In the genomic region with DNA sequence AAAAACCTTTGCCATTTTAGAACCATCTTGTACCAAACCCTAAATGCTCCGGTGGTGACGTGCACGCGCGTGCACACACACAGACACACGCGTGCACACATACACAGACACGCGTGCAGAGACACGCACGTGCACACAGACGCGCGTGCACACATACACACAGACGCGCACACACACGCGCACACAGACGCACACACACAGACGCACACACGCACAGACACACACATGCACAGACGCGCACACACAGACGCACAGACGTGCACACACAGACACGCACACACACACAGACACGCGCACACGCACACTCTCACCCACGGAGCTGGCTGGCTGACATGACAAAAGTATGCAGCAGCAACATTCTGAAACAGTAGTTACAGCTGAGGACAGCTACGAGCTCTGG, we compare ENCODE assay signal across 26 cellular contexts. TPM values are rescaled to one million over a fixed set of nuclear protein-coding genes. Genes with fewer than 3 reads are reported as not detected.
DNase-seq lines count a peak whose midpoint lies in the region; ATAC-seq, FAIRE-seq and TF ChIP-seq lines count a peak whose summit lies in the region.
"Had no signal": no experiment of that assay in that cellular context is flagged by ENCODE, and none has a peak within 500 bp of the region (broad histone marks: within the 10 kb centered on the region; RNA-seq: fewer than 3 reads in every experiment).

No MANE protein-coding gene starts in this region.

- TF ChIP-seq CTCF in GM23338 (conservative IDR thresholded peaks at IDR 0.05; ENCODE audit: low read depth in 2 of 2) (no peak), K562 (IDR thresholded peaks at IDR 0.05 in 2 of 3, conservative IDR thresholded peaks at IDR 0.05 in 1 of 3; ENCODE audit: insufficient read depth in 2 of 3, low read depth in 1 of 3, low read length in 3 of 3) (no peak), sigmoid colon (IDR thresholded peaks at IDR 0.05) (no peak)

- in situ Hi-C loops in K562 (cut with MboI), result no loop called here

- no peaks in the 10 kb centered on the region for H3K9me3 Mint-ChIP-seq in GM23338
- H3K9me3 Mint-ChIP-seq in activated naive CD4-positive, alpha-beta T cell treated with anti-CD3 and anti-CD28 coated beads for 36 hours, result no peaks in the 10 kb centered on the region
- H3K9me3 Mint-ChIP-seq in activated naive CD8-positive, alpha-beta T cell treated with anti-CD3 and anti-CD28 coated beads, Interleukin-2, amount 50 U/mL, for 24 hours, result no peaks in the 10 kb centered on the region
- H3K9me3 Mint-ChIP-seq: activated CD8-positive, alpha-beta T cell treated with anti-CD3 and anti-CD28 coated beads for 36 hours; activated naive CD8-positive, alpha-beta T cell treated with anti-CD3 and anti-CD28 coated beads for 36 hours; central memory CD8-positive, alpha-beta T cell; naive thymus-derived CD8-positive, alpha-beta T cell; T-cell had no signal

- H3K18ac ChIP-seq in mesenchymal stem cell (ENCODE audit: low read depth in 1 of 2, low read length in 2 of 2), result peak overlapping the region; percentile 16 to 77

- peak overlapping the region; percentile 1 for H2BK15ac ChIP-seq in mesenchymal stem cell (ENCODE audit: low read depth, poor library complexity, severe bottlenecking)

- H3K79me2 ChIP-seq in GM23338 (replicated peaks; ENCODE audit: insufficient read depth), result no peaks in the 10 kb centered on the region
- H3K79me2 ChIP-seq in K562 (ENCODE audit: control insufficient read depth, insufficient read depth, low read length), result no peaks in the 10 kb centered on the region

- H3K27ac Mint-ChIP-seq in GM23338, result peak overlapping the region; percentile 73
- H3K27ac Mint-ChIP-seq in activated naive CD4-positive, alpha-beta T cell treated with anti-CD3 and anti-CD28 coated beads for 36 hours, result no peak overlapping the region
- H3K27ac Mint-ChIP-seq in activated naive CD8-positive, alpha-beta T cell treated with anti-CD3 and anti-CD28 coated beads, Interleukin-2, amount 50 U/mL, for 24 hours, result no peak overlapping the region
- H3K27ac Mint-ChIP-seq: activated CD8-positive, alpha-beta T cell treated with anti-CD3 and anti-CD28 coated beads for 36 hours; activated naive CD8-positive, alpha-beta T cell treated with anti-CD3 and anti-CD28 coated beads for 36 hours; T-cell had no signal

- no peaks in the 10 kb centered on the region for H3K9me2 ChIP-seq in GM23338 (ENCODE audit: insufficient read depth)

- peaks cover 34% of the 10 kb centered on the region for H3K79me1 ChIP-seq in mesenchymal stem cell (replicated peaks; ENCODE audit: low read length, poor library complexity, severe bottlenecking)

- H3K36me3 ChIP-seq in GM23338 (ENCODE audit: insufficient read depth) (no peaks in the 10 kb centered on the region), K562 (ENCODE audit: control insufficient read depth, insufficient read depth, low read length) (peaks cover 34% of the 10 kb centered on the region; the same call in 1 of the 3 replicates), mesenchymal stem cell (ENCODE audit: control insufficient read depth in 1 of 2, insufficient read depth in 2 of 2, low read depth in 1 of 2, low read length in 2 of 2) (peaks cover 3 to 68% of the 10 kb centered on the region in 2 experiments), sigmoid colon (peaks cover 4 to 23% (median 11%) of the 10 kb centered on the region in 4 donors)

- peak overlapping the region in 1 of 2 experiments; percentile 23 for H2BK12ac ChIP-seq in mesenchymal stem cell (ENCODE audit: low read length in 2 of 2)

- H3K27ac ChIP-seq in GM23338 (ENCODE audit: low read depth) (no peak overlapping the region), K562 (ENCODE audit: extremely low read depth, low read depth, low read length) (no peak overlapping the region), mesenchymal stem cell (ENCODE audit: low read length, poor library complexity, severe bottlenecking) (no peak overlapping the region), sigmoid colon (peak overlapping the region; percentile 46 to 85 (median 74))
- H3K27ac ChIP-seq: BLaER1 treated with 17β-estradiol and CSF1 and Interleukin-3, amounts not matched to agents 10 nM and 100 nM; epithelial cell of prostate had no signal

- CTCF ChIA-PET in K562 (lab: Yijun Ruan, JAX; ENCODE audit: low intra/inter-chr PET ratio), result no interaction called here
- CTCF ChIA-PET in activated naive CD4-positive, alpha-beta T cell treated with anti-CD3 and anti-CD28 coated beads for 36 hours (lab: Charles Lee), result no interaction called here

- H3K27me3 ChIP-seq in GM23338 (ENCODE audit: insufficient read depth), result no peaks in the 10 kb centered on the region
- H3K27me3 ChIP-seq in K562 (ENCODE audit: control insufficient read depth in 2 of 2, insufficient read depth in 2 of 2, low read length in 2 of 2), result no peaks in the 10 kb centered on the region
- no peaks in the 10 kb centered on the region for H3K27me3 ChIP-seq in mesenchymal stem cell (ENCODE audit: control insufficient read depth in 1 of 2, insufficient read depth in 1 of 2, low read length in 2 of 2)
- no peaks in the 10 kb centered on the region for H3K27me3 ChIP-seq in sigmoid colon
- H3K27me3 ChIP-seq: BLaER1 treated with 17β-estradiol and CSF1 and Interleukin-3, amounts not matched to agents 10 nM and 100 nM; MG63 had no signal

- intact Hi-C loops in K562 (cut with micrococcal nuclease), result no loop called here
- intact Hi-C loops in sigmoid colon (cut with DNase I), result no loop called here
- intact Hi-C loops in activated naive CD4-positive, alpha-beta T cell treated with anti-CD3 and anti-CD28 coated beads for 36 hours (cut with micrococcal nuclease), result no loop called here

- TF ChIP-seq RAD21 in K562 (CRISPR knock-in tag; conservative IDR thresholded peaks at IDR 0.05 in 1 of 2, IDR thresholded peaks at IDR 0.05 in 1 of 2), result no peak

- H3K4me3 ChIP-seq in GM23338 (no peak overlapping the region), K562 (no peak overlapping the region), mesenchymal stem cell (ENCODE audit: insufficient read depth in 1 of 2, low read depth in 1 of 2, low read length in 2 of 2) (no peak overlapping the region), sigmoid colon (no peak overlapping the region)
- H3K4me3 ChIP-seq: BLaER1 treated with 17β-estradiol and CSF1 and Interleukin-3, amounts not matched to agents 10 nM and 100 nM; MG63 had no signal

- H2BK120ac ChIP-seq in mesenchymal stem cell (ENCODE audit: low read depth, low read length), result no peak overlapping the region

- peak overlapping the region; percentile 94 for H4K91ac ChIP-seq in mesenchymal stem cell (ENCODE audit: low read length)

- H3K27me3 Mint-ChIP-seq in GM23338 (ENCODE audit: insufficient read depth, low read depth, poor library complexity), result peaks cover 21% of the 10 kb centered on the region
- no peaks in the 10 kb centered on the region for H3K27me3 Mint-ChIP-seq in activated naive CD4-positive, alpha-beta T cell treated with anti-CD3 and anti-CD28 coated beads for 36 hours (ENCODE audit: low read depth)
- H3K27me3 Mint-ChIP-seq in activated naive CD8-positive, alpha-beta T cell treated with anti-CD3 and anti-CD28 coated beads, Interleukin-2, amount 50 U/mL, for 24 hours, result no peaks in the 10 kb centered on the region
- H3K27me3 Mint-ChIP-seq: activated CD8-positive, alpha-beta T cell treated with anti-CD3 and anti-CD28 coated beads for 36 hours; activated naive CD8-positive, alpha-beta T cell treated with anti-CD3 and anti-CD28 coated beads for 36 hours; central memory CD8-positive, alpha-beta T cell; naive thymus-derived CD8-positive, alpha-beta T cell; T-cell had no signal

- H4K8ac ChIP-seq in mesenchymal stem cell (ENCODE audit: low read length), result peak overlapping the region; percentile 86

- peaks cover 58% of the 10 kb centered on the region for H3K4me1 Mint-ChIP-seq in GM23338
- H3K4me1 Mint-ChIP-seq in activated naive CD4-positive, alpha-beta T cell treated with anti-CD3 and anti-CD28 coated beads for 36 hours (ENCODE audit: low read depth), result no peaks in the 10 kb centered on the region
- no peaks in the 10 kb centered on the region for H3K4me1 Mint-ChIP-seq in activated naive CD8-positive, alpha-beta T cell treated with anti-CD3 and anti-CD28 coated beads, Interleukin-2, amount 50 U/mL, for 24 hours
- H3K4me1 Mint-ChIP-seq: activated naive CD8-positive, alpha-beta T cell treated with anti-CD3 and anti-CD28 coated beads for 36 hours; T-cell had no signal

- H2AK5ac ChIP-seq in mesenchymal stem cell (ENCODE audit: low read length, severe bottlenecking), result no peak overlapping the region

- peak overlapping the region in 1 of 2 experiments; percentile 39 for H3K14ac ChIP-seq in mesenchymal stem cell (ENCODE audit: low read length in 2 of 2)

- H3K9me3 ChIP-seq in K562 (replicated peaks; ENCODE audit: control insufficient read depth, insufficient read depth, low read depth, low read length) (no peaks in the 10 kb centered on the region), mesenchymal stem cell (ENCODE audit: control insufficient read depth, low read length) (no peaks in the 10 kb centered on the region), sigmoid colon (no peaks in the 10 kb centered on the region)
- H3K9me3 ChIP-seq: BLaER1 treated with 17β-estradiol and CSF1 and Interleukin-3, amounts not matched to agents 10 nM and 100 nM; MG63 had no signal

- ATAC-seq in GM23338 (no peak), K562 (no peak), GM21825 (IDR thresholded peaks at IDR 0.05; ENCODE audit: unreplicated experiment) (no peak)
- ATAC-seq in activated naive CD8-positive, alpha-beta T cell treated with anti-CD3 and anti-CD28 coated beads, Interleukin-2, amount 50 U/mL, for 24 hours, result no peak
- ATAC-seq: activated CD8-positive, alpha-beta T cell treated with anti-CD3 and anti-CD28 coated beads for 36 hours; naive thymus-derived CD8-positive, alpha-beta T cell; Panc1; T-cell had no signal

- TF ChIP-seq POLR2A in K562 (conservative IDR thresholded peaks at IDR 0.05) (no peak), sigmoid colon (IDR thresholded peaks at IDR 0.05) (no peak)

- no peak overlapping the region for H2BK5ac ChIP-seq in mesenchymal stem cell (ENCODE audit: low read depth, low read length, poor library complexity, severe bottlenecking)

- H3K4me3 Mint-ChIP-seq in GM23338, result no peak overlapping the region
- H3K4me3 Mint-ChIP-seq in activated naive CD4-positive, alpha-beta T cell treated with anti-CD3 and anti-CD28 coated beads for 36 hours, result no peak overlapping the region
- no peak overlapping the region for H3K4me3 Mint-ChIP-seq in activated naive CD8-positive, alpha-beta T cell treated with anti-CD3 and anti-CD28 coated beads, Interleukin-2, amount 50 U/mL, for 24 hours
- H3K4me3 Mint-ChIP-seq: activated CD8-positive, alpha-beta T cell treated with anti-CD3 and anti-CD28 coated beads for 36 hours; activated naive CD8-positive, alpha-beta T cell treated with anti-CD3 and anti-CD28 coated beads for 36 hours; central memory CD8-positive, alpha-beta T cell; naive thymus-derived CD8-positive, alpha-beta T cell; T-cell had no signal

- H3K4me2 ChIP-seq in GM23338, result no peak overlapping the region
- no peak overlapping the region for H3K4me2 ChIP-seq in K562 (ENCODE audit: insufficient read depth, low read length)
- H3K4me2 ChIP-seq in mesenchymal stem cell (ENCODE audit: low read length, poor library complexity, severe bottlenecking), result no peak overlapping the region
- H3K4me2 ChIP-seq: BLaER1 treated with 17β-estradiol and CSF1 and Interleukin-3, amounts not matched to agents 10 nM and 100 nM had no signal

- H4K20me1 ChIP-seq in GM23338 (replicated peaks; ENCODE audit: insufficient read depth) (no peaks in the 10 kb centered on the region), K562 (replicated peaks; ENCODE audit: control insufficient read depth, insufficient read depth, low read length) (no peaks in the 10 kb centered on the region; the same call in 1 of the 2 replicates)

- H3K23ac ChIP-seq in mesenchymal stem cell (ENCODE audit: low read length in 2 of 2), result no peak overlapping the region

- no peak overlapping the region for H2AFZ ChIP-seq in GM23338
- no peak overlapping the region for H2AFZ ChIP-seq in K562 (ENCODE audit: low read depth, low read length)
- no peak overlapping the region for H2AFZ ChIP-seq in mesenchymal stem cell (ENCODE audit: low read depth, low read length)

- H3K4me1 ChIP-seq in GM23338 (ENCODE audit: insufficient read depth) (peaks cover 21% of the 10 kb centered on the region), K562 (replicated peaks in 1 of 2; ENCODE audit: control insufficient read depth in 2 of 2, insufficient read depth in 2 of 2, low read length in 2 of 2) (peaks cover 7 to 67% of the 10 kb centered on the region in 2 experiments), mesenchymal stem cell (ENCODE audit: control insufficient read depth, insufficient read depth, low read depth, low read length) (peaks cover 57% of the 10 kb centered on the region), sigmoid colon (peaks cover 0 to 64% (median 56%) of the 10 kb centered on the region in 4 donors)

- no peak for DNase-seq in GM23338 (ENCODE audit: low spot score)
- DNase-seq in K562 (ENCODE audit: extremely low read depth in 1 of 4, low spot score in 3 of 4), result no peak
- DNase-seq in mesenchymal stem cell, result peak; percentile 51
- no peak for DNase-seq in sigmoid colon
- DNase-seq in NCI-H2081 treated with DMSO at 0.1 percent for 48 hours (lab: John Stamatoyannopoulos, UW), result no peak
- no peak for DNase-seq in activated naive CD4-positive, alpha-beta T cell treated with anti-CD3 and anti-CD28 coated beads for 36 hours
- DNase-seq in activated naive CD8-positive, alpha-beta T cell treated with anti-CD3 and anti-CD28 coated beads, Interleukin-2, amount 50 U/mL, for 24 hours, result no peak
- DNase-seq: activated CD4-positive, CD25-positive, alpha-beta regulatory T cell treated with anti-CD3 and anti-CD28 coated beads, Interleukin-2, amount 50 U/mL, for 72 hours; activated CD8-positive, alpha-beta T cell treated with anti-CD3 and anti-CD28 coated beads for 36 hours; activated naive CD8-positive, alpha-beta T cell treated with anti-CD3 and anti-CD28 coated beads for 36 hours; DMS79 treated with DMSO at 0.1 percent for 48 hours; mesendoderm; MG63; naive thymus-derived CD8-positive, alpha-beta T cell; NCI-H1417 treated with DMSO at 0.1 percent for 48 hours; NCI-H510A treated with DMSO at 0.1 percent for 48 hours; NK-92 treated with Interleukin-12 subunit alpha and Interleukin-12 subunit beta, amount 100 ng/mL, for 24 hours; T-cell had no signal

- no peak for TF ChIP-seq EP300 in K562 (IDR thresholded peaks at IDR 0.05; ENCODE audit: low read length)
- no peak for TF ChIP-seq EP300 in sigmoid colon (IDR thresholded peaks at IDR 0.05)

- WGBS in K562 (ENCODE audit: insufficient coverage, low coverage, missing lambda C conversion rate), result 93% methylated on average over 26 of the region's 31 CpGs
- WGBS in mesenchymal stem cell, result 88% methylated on average over 31 of the region's 31 CpGs
- 85 to 91% methylated on average over 31 of the region's 31 CpGs for WGBS in sigmoid colon, 2 donors

- H3F3A ChIP-seq in GM23338 (replicated peaks; ENCODE audit: low read depth), result peaks cover 17% of the 10 kb centered on the region; the same call in 1 of the 2 replicates

- FAIRE-seq in K562 (lab: Jason Lieb, UNC), result no peak
- FAIRE-seq: astrocyte, TTC549, urothelium cell line had no signal

- H3K9ac ChIP-seq in K562 (ENCODE audit: insufficient read depth in 1 of 2, low read depth in 2 of 2, low read length in 2 of 2) (no peak overlapping the region; a peak in 1 of 4 replicates), mesenchymal stem cell (ENCODE audit: low read length) (no peak overlapping the region)
- H3K9ac ChIP-seq: BLaER1 treated with 17β-estradiol and CSF1 and Interleukin-3, amounts not matched to agents 10 nM and 100 nM had no signal

- H3K36me3 Mint-ChIP-seq in GM23338 (ENCODE audit: low read depth), result no peaks in the 10 kb centered on the region
- no peaks in the 10 kb centered on the region for H3K36me3 Mint-ChIP-seq in activated naive CD4-positive, alpha-beta T cell treated with anti-CD3 and anti-CD28 coated beads for 36 hours (ENCODE audit: low read depth)
- no peaks in the 10 kb centered on the region for H3K36me3 Mint-ChIP-seq in activated naive CD8-positive, alpha-beta T cell treated with anti-CD3 and anti-CD28 coated beads, Interleukin-2, amount 50 U/mL, for 24 hours (ENCODE audit: low read depth)
- H3K36me3 Mint-ChIP-seq: activated naive CD8-positive, alpha-beta T cell treated with anti-CD3 and anti-CD28 coated beads for 36 hours had no signal

- POLR2A ChIA-PET in K562 (lab: Yijun Ruan, JAX), result interaction anchor here (1.4 kb wide), 1 partner anchor 9 kb away, joined by 6 read pairs; no protein-coding TSS in a partner anchor

- BruUV-seq in K562 (replicated peaks; lab: Mats Ljungman, UMichigan), result no TSS peak

- peaks cover 18% of the 10 kb centered on the region for H3K9me1 ChIP-seq in K562 (ENCODE audit: control insufficient read depth, insufficient read depth, low read length)

- H3K4ac ChIP-seq in mesenchymal stem cell (ENCODE audit: low read depth in 1 of 2, low read length in 2 of 2), result peak overlapping the region in 1 of 2 experiments; percentile 12

RNA-seq across cellular contexts. Expression of gene UBAC1, which starts 46.1 kb away (rescaled TPM):
- total RNA-seq in GM23338 (2014; rRNA removed; shearing (Covaris generic)), result 86.6 and 95.7 TPM in 2 replicates
- polyA plus RNA-seq in GM23338 (2016; fragmentation: Nextera tagmentation; extraction: Ambion mirVana) (63.2 and 71.6 TPM in 2 replicates), K562 (2011; rRNA removed) (385 and 395 TPM in 2 replicates), K562 (2014; fragmentation: Illumina TruSeq; extraction: Trizol) (219 and 228 TPM in 2 replicates), K562 (2014; fragmentation: Nextera tagmentation; extraction: Ambion mirVana) (100 to 1,000 TPM in 1 of 2 experiments, 10 to 100 TPM in 1; 94.0 to 117 TPM), K562 (2014; rRNA removed) (381 and 405 TPM in 2 replicates), sigmoid colon (10 to 100 TPM; 60.8 to 76.3 (median 71.8) TPM)
- total RNA-seq in K562 (2011; cell fraction: chromatin; rRNA removed; ENCODE audit: low replicate concordance), result 536 and 854 TPM in 2 replicates
- total RNA-seq in K562 (2011; cell fraction: nucleolus; rRNA removed), result 552 and 553 TPM in 2 replicates
- 447 and 492 TPM in 2 replicates for total RNA-seq in K562 (2011; cell fraction: nucleoplasm; rRNA removed)
- total RNA-seq in K562 (2014; rRNA removed) (399 and 504 TPM in 2 replicates), K562 (2014; rRNA removed; fragmentation: Illumina TruSeq; extraction: Trizol) (138 and 145 TPM in 2 replicates), K562 (2015; rRNA removed; fragmentation: Illumina TruSeq; extraction: Trizol) (166 and 171 TPM in 2 replicates), K562 (2021) (294 and 309 TPM in 2 replicates), sigmoid colon (10 to 100 TPM; 57.4 to 80.9 (median 67.3) TPM)
- 447 and 505 TPM in 2 replicates for polyA plus RNA-seq in K562 (2011; cell fraction: cytosol; rRNA removed)
- polyA plus RNA-seq in K562 (2011; cell fraction: nucleus; rRNA removed), result 838 and 845 TPM in 2 replicates
- polyA plus RNA-seq in K562 (2012), result 178 and 239 TPM in 2 replicates
- polyA minus RNA-seq in K562 (2011; rRNA and poly(A)+ RNA removed), result 128 and 165 TPM in 2 replicates
- 110 and 129 TPM in 2 replicates for polyA minus RNA-seq in K562 (2011; cell fraction: cytosol; rRNA and poly(A)+ RNA removed)
- polyA minus RNA-seq in K562 (2011; cell fraction: nucleus; rRNA and poly(A)+ RNA removed), result 120 and 171 TPM in 2 replicates
- polyA plus RNA-seq in mesenchymal stem cell (2013, experiment 1 of 2), result 28.9 TPM
- polyA plus RNA-seq in mesenchymal stem cell (2013, experiment 2 of 2), result 28.1 TPM
- 10 to 100 TPM; 37.2 to 40.0 TPM for total RNA-seq in activated naive CD4-positive, alpha-beta T cell treated with anti-CD3 and anti-CD28 coated beads for 36 hours

Comparison
In these comparisons a context has a peak if more than half of its experiments do, and no peak if none do; other contexts are left out.
1. H3K27ac ChIP-seq: peak in sigmoid colon (4 of 4); none in GM23338 (single experiment), K562 (single experiment) and mesenchymal stem cell (single experiment).